ENCODE assay signal across 1 cellular context in the genomic region with DNA sequence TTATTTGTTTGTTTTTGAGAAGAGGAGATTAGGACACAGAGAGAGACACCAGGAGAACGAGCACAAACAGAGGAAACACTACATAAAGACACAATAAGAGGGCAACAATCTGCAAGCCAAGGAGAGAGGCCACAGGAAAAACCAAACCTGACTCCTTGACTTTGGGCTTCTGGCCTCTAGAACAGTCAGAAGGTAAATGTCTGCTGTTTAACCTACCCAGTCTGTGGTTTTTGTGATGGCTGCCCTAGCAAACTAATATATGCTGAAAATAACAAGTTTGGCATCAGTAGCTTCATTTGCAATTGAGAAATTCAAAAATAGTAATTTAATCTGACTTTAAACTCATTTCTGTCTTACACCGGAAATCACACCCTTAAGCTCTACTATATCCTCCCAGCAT.
TF ChIP-seq lines count a peak whose summit lies in the region.

No MANE protein-coding gene starts in this region.

TF ChIP-seq in endothelial cell of umbilical vein, 7 proteins besides CTCF, POLR2A, EP300 and RAD21:
- TF ChIP-seq EZH2 (IDR thresholded peaks at IDR 0.05; ENCODE audit: borderline replicate concordance, low read depth, low read length, severe bottlenecking), result no peak
- TF ChIP-seq POLR2AphosphoS5 (IDR thresholded peaks at IDR 0.05; ENCODE audit: insufficient read depth, low read depth, low read length), result no peak
